7 cellular contexts compared by ENCODE assay signal in genomic region chr11:4175620-4176350, GRCh38.
DNase-seq lines count a peak whose midpoint lies in the region; TF ChIP-seq lines count a peak whose summit lies in the region.
"Not testable (repeated sequence)": the region's sequence is repeated elsewhere in the genome, so short reads cannot be mapped to it uniquely, and the experiment has no call there.

No MANE protein-coding gene starts in this region.

- H2AFZ ChIP-seq in neuron (ENCODE audit: low read depth, low read length) = peak overlapping the region; percentile 61

- H3K27ac Mint-ChIP-seq in activated CD4-positive, alpha-beta T cell treated with anti-CD3 and anti-CD28 coated beads, Interleukin-2, amount 10 ng/mL, durations not matched to agents 24 days and 14 days = not testable (repeated sequence)

- TF ChIP-seq CTCF in fibroblast of pulmonary artery (IDR thresholded peaks at IDR 0.05; ENCODE audit: low read length, missing control alignments) = not testable (repeated sequence)

- not testable (repeated sequence) for DNase-seq in H7; fibroblast of pulmonary artery (ENCODE audit: low read depth)
- DNase-seq in NCI-H146 (lab: John Stamatoyannopoulos, UW) (peak; percentile 10), NCI-H82 (lab: John Stamatoyannopoulos, UW) (peak; percentile 58)
- DNase-seq in activated CD4-positive, alpha-beta T cell treated with anti-CD3 and anti-CD28 coated beads, Interleukin-2, amount 10 ng/mL, durations not matched to agents 24 days and 14 days = peak; percentile 23

- H3K27me3 Mint-ChIP-seq in activated CD4-positive, alpha-beta T cell treated with anti-CD3 and anti-CD28 coated beads, Interleukin-2, amount 10 ng/mL, durations not matched to agents 24 days and 14 days = peaks cover 13% of the 10 kb centered on the region

- H3K4me3 ChIP-seq in H7 (ENCODE audit: insufficient read depth, low read depth, low read length) (peak overlapping the region; percentile 30), fibroblast of pulmonary artery (replicated peaks; ENCODE audit: low read depth, low read length) (peak overlapping the region; percentile 19), iPS-18c (ENCODE audit: insufficient read depth, low read depth, low read length) (peak overlapping the region; percentile 38; the same call in 1 of the 2 replicates), neuron (ENCODE audit: low read length) (peak overlapping the region; percentile 38)

- not testable (repeated sequence) for H3K36me3 Mint-ChIP-seq in activated CD4-positive, alpha-beta T cell treated with anti-CD3 and anti-CD28 coated beads, Interleukin-2, amount 10 ng/mL, durations not matched to agents 24 days and 14 days (ENCODE audit: low read depth)

- H3K4me3 Mint-ChIP-seq in activated CD4-positive, alpha-beta T cell treated with anti-CD3 and anti-CD28 coated beads, Interleukin-2, amount 10 ng/mL, durations not matched to agents 24 days and 14 days = not testable (repeated sequence)

- not testable (repeated sequence) for H3K4me1 Mint-ChIP-seq in activated CD4-positive, alpha-beta T cell treated with anti-CD3 and anti-CD28 coated beads, Interleukin-2, amount 10 ng/mL, durations not matched to agents 24 days and 14 days

- not testable (repeated sequence) for H3K4me1 ChIP-seq in neuron (ENCODE audit: insufficient read depth, low read length)

- not testable (repeated sequence) for H3K9me3 Mint-ChIP-seq in activated CD4-positive, alpha-beta T cell treated with anti-CD3 and anti-CD28 coated beads, Interleukin-2, amount 10 ng/mL, durations not matched to agents 24 days and 14 days

- not testable (repeated sequence) for H3K9me3 ChIP-seq in iPS-18c (ENCODE audit: control insufficient read depth, insufficient read depth, low read length); neuron (ENCODE audit: low read length)

- H3K27me3 ChIP-seq in H7 (ENCODE audit: control insufficient read depth, insufficient read depth, low read length); neuron (ENCODE audit: insufficient read depth, low read length): not testable (repeated sequence)

- not testable (repeated sequence) for H3K36me3 ChIP-seq in H7 (replicated peaks; ENCODE audit: control insufficient read depth, insufficient read depth, low read length); neuron (ENCODE audit: insufficient read depth, low read length)

- intact Hi-C loops in activated CD4-positive, alpha-beta T cell treated with anti-CD3 and anti-CD28 coated beads, Interleukin-2, amount 10 ng/mL, durations not matched to agents 24 days and 14 days (cut with micrococcal nuclease) = not testable (repeated sequence)
